In genomic region chr5:147805030-147805454, GRCh38 we compare ENCODE assay signal across 9 cellular contexts. TPM values are rescaled to one million over a fixed set of nuclear protein-coding genes. Genes with fewer than 3 reads are reported as not detected.
A peak's percentile ranks its signal among the peaks of the same experiment; 100 is the strongest.
DNase-seq lines count a peak whose midpoint lies in the region; ATAC-seq, FAIRE-seq and TF ChIP-seq lines count a peak whose summit lies in the region.
"Had no signal": no experiment of that assay in that cellular context is flagged by ENCODE, and none has a peak within 500 bp of the region (broad histone marks: within the 10 kb centered on the region; RNA-seq: fewer than 3 reads in every experiment).

No MANE protein-coding gene starts in this region.

- H3K27me3 ChIP-seq in right lobe of liver: no peaks in the 10 kb centered on the region

- in situ Hi-C loops in ACHN (cut with HindIII; ENCODE audit: low pct_ligation_motif_present, low pct_unique_long_range_greater_than_20kb, low sequenced_read_pairs): no loop called here

- intact Hi-C loops in right lobe of liver (cut with DNase I): no loop called here
- intact Hi-C loops in activated T-helper 2 cell treated with anti-CD3 and anti-CD28 coated beads, Interferon-gamma antibody, Interleukin-2, Interleukin-4, amounts not matched to agents 10 μg/mL and 5 μg/mL and 100 μg/mL, durations not matched to agents 14 hours and 24 hours and 36 hours (cut with micrococcal nuclease): no loop called here

- H3K27ac Mint-ChIP-seq in activated T-helper 2 cell treated with anti-CD3 and anti-CD28 coated beads, Interferon-gamma antibody, Interleukin-2, Interleukin-4, amounts not matched to agents 10 μg/mL and 5 μg/mL and 100 μg/mL, durations not matched to agents 14 hours and 24 hours and 36 hours: no peak overlapping the region

- no peak overlapping the region for H3K4me3 Mint-ChIP-seq in activated T-helper 2 cell treated with anti-CD3 and anti-CD28 coated beads, Interferon-gamma antibody, Interleukin-2, Interleukin-4, amounts not matched to agents 10 μg/mL and 5 μg/mL and 100 μg/mL, durations not matched to agents 14 hours and 24 hours and 36 hours (ENCODE audit: low read depth)

- TF ChIP-seq CTCF in right lobe of liver (IDR thresholded peaks at IDR 0.05): no peak

- no peak overlapping the region for H3K27ac ChIP-seq in right lobe of liver
- H3K27ac ChIP-seq: A549 had no signal

- H3K36me3 ChIP-seq in right lobe of liver: no peaks in the 10 kb centered on the region

- 22% methylated on average over 6 of the region's 6 CpGs for WGBS in right lobe of liver (ENCODE audit: insufficient coverage, low coverage, low lambda C conversion rate, missing lambda C conversion rate)

- H3K36me3 Mint-ChIP-seq in activated T-helper 2 cell treated with anti-CD3 and anti-CD28 coated beads, Interferon-gamma antibody, Interleukin-2, Interleukin-4, amounts not matched to agents 10 μg/mL and 5 μg/mL and 100 μg/mL, durations not matched to agents 14 hours and 24 hours and 36 hours (ENCODE audit: low read depth): no peaks in the 10 kb centered on the region

- H3K9me3 Mint-ChIP-seq in activated T-helper 2 cell treated with anti-CD3 and anti-CD28 coated beads, Interferon-gamma antibody, Interleukin-2, Interleukin-4, amounts not matched to agents 10 μg/mL and 5 μg/mL and 100 μg/mL, durations not matched to agents 14 hours and 24 hours and 36 hours: no peaks in the 10 kb centered on the region

- no peak for TF ChIP-seq POLR2A in right lobe of liver (IDR thresholded peaks at IDR 0.05)

- H3K27me3 Mint-ChIP-seq in activated T-helper 2 cell treated with anti-CD3 and anti-CD28 coated beads, Interferon-gamma antibody, Interleukin-2, Interleukin-4, amounts not matched to agents 10 μg/mL and 5 μg/mL and 100 μg/mL, durations not matched to agents 14 hours and 24 hours and 36 hours (ENCODE audit: low read depth): peaks cover 14% of the 10 kb centered on the region

- H3K4me1 Mint-ChIP-seq in activated T-helper 2 cell treated with anti-CD3 and anti-CD28 coated beads, Interferon-gamma antibody, Interleukin-2, Interleukin-4, amounts not matched to agents 10 μg/mL and 5 μg/mL and 100 μg/mL, durations not matched to agents 14 hours and 24 hours and 36 hours (ENCODE audit: low read depth): peaks cover 11% of the 10 kb centered on the region

- peak; percentile 75 for DNase-seq in NK-92 treated with Interleukin-12 subunit alpha and Interleukin-12 subunit beta, amount 100 ng/mL, for 24 hours (lab: John Stamatoyannopoulos, UW)
- no peak for DNase-seq in NK-92 (lab: John Stamatoyannopoulos, UW; ENCODE audit: unreplicated experiment)
- peak; percentile 74 for DNase-seq in NCI-H69 (lab: John Stamatoyannopoulos, UW)
- no peak for DNase-seq in right lobe of liver
- no peak for DNase-seq in activated T-helper 2 cell treated with anti-CD3 and anti-CD28 coated beads, Interferon-gamma antibody, Interleukin-2, Interleukin-4, amounts not matched to agents 10 μg/mL and 5 μg/mL and 100 μg/mL, durations not matched to agents 14 hours and 24 hours and 36 hours (ENCODE audit: low spot score)
- DNase-seq in HTR-8/SVneo (ENCODE audit: insufficient read length, low spot score): no peak
- no peak for DNase-seq in ACHN

- H3K4me1 ChIP-seq in right lobe of liver: peaks cover 0 to 34% (median 7%) of the 10 kb centered on the region in 4 donors
- H3K4me1 ChIP-seq: A549 had no signal

- FAIRE-seq in HTR-8/SVneo (lab: Jason Lieb, UNC): no peak
- FAIRE-seq: A549 had no signal

- ATAC-seq in HG02884 (IDR thresholded peaks at IDR 0.05; ENCODE audit: unreplicated experiment) (peak; percentile 76), right lobe of liver (peak; percentile 34 to 56 (median 48))
- ATAC-seq: A549 had no signal

- no peaks in the 10 kb centered on the region for H3K9me3 ChIP-seq in right lobe of liver
- H3K9me3 ChIP-seq: A549 had no signal

- H3K4me3 ChIP-seq in right lobe of liver: no peak overlapping the region
- H3K4me3 ChIP-seq: A549 had no signal

RNA-seq across cellular contexts. Expression of gene JAKMIP2, which starts 22.5 kb away (rescaled TPM):
- under 1 TPM; 0.07 to 0.56 (median 0.31) TPM for total RNA-seq in right lobe of liver
- total RNA-seq in activated T-helper 2 cell treated with anti-CD3 and anti-CD28 coated beads, Interferon-gamma antibody, Interleukin-2, Interleukin-4, amounts not matched to agents 10 μg/mL and 5 μg/mL and 100 μg/mL, durations not matched to agents 14 hours and 24 hours and 36 hours: 4.1 and 4.9 TPM in 2 replicates

RNA-seq across cellular contexts. Expression of gene SPINK1, which starts 26.4 kb away (rescaled TPM):
- 100 to 1,000 TPM in 3 of 6 experiments, 10 to 100 TPM in 3; 11.9 to 823 (median 161) TPM for total RNA-seq in right lobe of liver
- not detected in 2 replicates for total RNA-seq in activated T-helper 2 cell treated with anti-CD3 and anti-CD28 coated beads, Interferon-gamma antibody, Interleukin-2, Interleukin-4, amounts not matched to agents 10 μg/mL and 5 μg/mL and 100 μg/mL, durations not matched to agents 14 hours and 24 hours and 36 hours

Comparison
In these comparisons a context has a peak if more than half of its experiments do, and no peak if none do; other contexts are left out.
1. DNase-seq: peak in NK-92 treated with Interleukin-12 subunit alpha and Interleukin-12 subunit beta, amount 100 ng/mL, for 24 hours (single experiment) and NCI-H69 (single experiment); none in NK-92 (single experiment), right lobe of liver (0 of 3), activated T-helper 2 cell treated with anti-CD3 and anti-CD28 coated beads, Interferon-gamma antibody, Interleukin-2, Interleukin-4, amounts not matched to agents 10 μg/mL and 5 μg/mL and 100 μg/mL, durations not matched to agents 14 hours and 24 hours and 36 hours (single experiment), HTR-8/SVneo (single experiment) and ACHN (single experiment).
2. RNA of gene SPINK1, which starts 26.4 kb away (total RNA-seq): 11.9 to 823 TPM in right lobe of liver; not detected in activated T-helper 2 cell treated with anti-CD3 and anti-CD28 coated beads, Interferon-gamma antibody, Interleukin-2, Interleukin-4, amounts not matched to agents 10 μg/mL and 5 μg/mL and 100 μg/mL, durations not matched to agents 14 hours and 24 hours and 36 hours; every median in the first group is over 10 times any median in the second.